Comparison of ENCODE assay signal across 15 cellular contexts in genomic region chr5:54211912-54212311, GRCh38.
A peak's percentile ranks its signal among the peaks of the same experiment; 100 is the strongest.
DNase-seq lines count a peak whose midpoint lies in the region; ATAC-seq, FAIRE-seq and TF ChIP-seq lines count a peak whose summit lies in the region.
"Had no signal": no experiment of that assay in that cellular context is flagged by ENCODE, and none has a peak within 500 bp of the region (broad histone marks: within the 10 kb centered on the region; RNA-seq: fewer than 3 reads in every experiment).

No MANE protein-coding gene starts in this region.

- no peak overlapping the region for H3K27ac ChIP-seq in right lobe of liver
- no peak overlapping the region for H3K27ac ChIP-seq in HepG2 (ENCODE audit: extremely low read length, insufficient read depth, low read length)
- H3K27ac ChIP-seq in endodermal cell (ENCODE audit: low read depth, low read length): no peak overlapping the region
- peak overlapping the region; percentile 4 for H3K27ac ChIP-seq in muscle layer of colon (ENCODE audit: low read depth, low read length)
- H3K27ac ChIP-seq: BLaER1 treated with 17β-estradiol and CSF1 and Interleukin-3, amounts not matched to agents 10 nM and 100 nM had no signal

- peak overlapping the region; percentile 61 for H3K27ac Mint-ChIP-seq in endodermal cell
- H3K27ac Mint-ChIP-seq: B cell; CD8-positive, alpha-beta T cell had no signal

- BruUV-seq in HepG2 (replicated peaks; lab: Mats Ljungman, UMichigan): no TSS peak

- H3K27me3 Mint-ChIP-seq in endodermal cell (ENCODE audit: insufficient read depth): no peaks in the 10 kb centered on the region
- H3K27me3 Mint-ChIP-seq: B cell had no signal

- no peak overlapping the region for H3K9ac ChIP-seq in HepG2 (ENCODE audit: insufficient read depth, low read depth, low read length)
- no peak overlapping the region for H3K9ac ChIP-seq in endodermal cell (ENCODE audit: extremely low read depth, low read length, poor library complexity, severe bottlenecking)
- no peak overlapping the region for H3K9ac ChIP-seq in muscle layer of colon (ENCODE audit: low read length)
- H3K9ac ChIP-seq: BLaER1 treated with 17β-estradiol and CSF1 and Interleukin-3, amounts not matched to agents 10 nM and 100 nM had no signal

- CTCF ChIA-PET in HepG2 (lab: Yijun Ruan, JAX; ENCODE audit: low intra/inter-chr PET ratio, low total read pairs): no interaction called here

- H3K4me3 Mint-ChIP-seq in endodermal cell: no peak overlapping the region
- H3K4me3 Mint-ChIP-seq: B cell; CD8-positive, alpha-beta T cell had no signal

- H3K27me3 ChIP-seq in right lobe of liver: no peaks in the 10 kb centered on the region
- H3K27me3 ChIP-seq in HepG2 (ENCODE audit: control insufficient read depth in 1 of 2, insufficient read depth in 2 of 2, low read length in 2 of 2): no peaks in the 10 kb centered on the region
- H3K27me3 ChIP-seq in endodermal cell (ENCODE audit: control insufficient read depth, insufficient read depth, low read length, poor library complexity, severe bottlenecking): no peaks in the 10 kb centered on the region
- no peaks in the 10 kb centered on the region for H3K27me3 ChIP-seq in muscle layer of colon (ENCODE audit: control insufficient read depth in 1 of 2, insufficient read depth in 2 of 2, low read length in 2 of 2)
- H3K27me3 ChIP-seq: BLaER1 treated with 17β-estradiol and CSF1 and Interleukin-3, amounts not matched to agents 10 nM and 100 nM had no signal

- H4K20me1 ChIP-seq in HepG2 (ENCODE audit: insufficient read depth, low read length): no peaks in the 10 kb centered on the region

- H3K4me1 ChIP-seq in right lobe of liver: no peaks in the 10 kb centered on the region
- H3K4me1 ChIP-seq in HepG2 (ENCODE audit: insufficient read depth, low read length): no peaks in the 10 kb centered on the region
- peaks cover 5% of the 10 kb centered on the region for H3K4me1 ChIP-seq in endodermal cell (ENCODE audit: control insufficient read depth, insufficient read depth, low read length)
- peaks cover 27% of the 10 kb centered on the region for H3K4me1 ChIP-seq in muscle layer of colon (ENCODE audit: insufficient read depth, low read length)

- POLR2A ChIA-PET in HepG2 (lab: Yijun Ruan, JAX): no interaction called here

- H3K36me3 Mint-ChIP-seq in endodermal cell (ENCODE audit: low read depth): no peaks in the 10 kb centered on the region

- no peak for TF ChIP-seq CTCF in right lobe of liver (IDR thresholded peaks at IDR 0.05)
- TF ChIP-seq CTCF in HepG2 (CRISPR knock-in tag; IDR thresholded peaks at IDR 0.05): no peak
- no peak for TF ChIP-seq CTCF in endodermal cell (conservative IDR thresholded peaks at IDR 0.05)

- FAIRE-seq in HepG2 (lab: Jason Lieb, UNC): no peak
- FAIRE-seq: GM12878 had no signal

- H3K9me3 ChIP-seq in right lobe of liver (no peaks in the 10 kb centered on the region), HepG2 (ENCODE audit: low read length) (no peaks in the 10 kb centered on the region), endodermal cell (ENCODE audit: control insufficient read depth, low read length) (no peaks in the 10 kb centered on the region), muscle layer of colon (ENCODE audit: low read length) (no peaks in the 10 kb centered on the region)
- H3K9me3 ChIP-seq: BLaER1 treated with 17β-estradiol and CSF1 and Interleukin-3, amounts not matched to agents 10 nM and 100 nM had no signal

- no peaks in the 10 kb centered on the region for H3K79me2 ChIP-seq in HepG2 (ENCODE audit: insufficient read depth, low read length)

- no peak overlapping the region for H2AFZ ChIP-seq in HepG2 (ENCODE audit: low read length)

- TF ChIP-seq POLR2A in right lobe of liver (IDR thresholded peaks at IDR 0.05) (no peak), HepG2 (IDR thresholded peaks at IDR 0.05; ENCODE audit: insufficient read depth in 1 of 2, low read depth in 2 of 2, low read length in 2 of 2) (no peak), erythroblast (IDR thresholded peaks at IDR 0.05; ENCODE audit: low read length) (no peak)

- no peaks in the 10 kb centered on the region for H3K9me3 Mint-ChIP-seq in endodermal cell
- H3K9me3 Mint-ChIP-seq: CD8-positive, alpha-beta T cell had no signal

- intact Hi-C loops in right lobe of liver (cut with DNase I): no loop called here
- intact Hi-C loops in HepG2 (cut with micrococcal nuclease; ENCODE audit: unreplicated experiment): loop anchor here (10.0 kb wide), 1 partner anchor 147 kb away; no protein-coding TSS in a partner anchor

- no peak overlapping the region for H3K4me2 ChIP-seq in HepG2 (ENCODE audit: low read depth, low read length)

- TF ChIP-seq EP300 in HepG2 (IDR thresholded peaks at IDR 0.05; ENCODE audit: low read depth in 2 of 2, low read length in 2 of 2) (no peak), HepG2 (CRISPR knock-in tag; IDR thresholded peaks at IDR 0.05; ENCODE audit: borderline replicate concordance) (no peak)

- ATAC-seq in right lobe of liver (peak; percentile 40 to 67 (median 53)), HepG2 (no peak)
- ATAC-seq: CD8-positive, alpha-beta T cell; GM12878 had no signal

- DNase-seq in right lobe of liver (no peak), HepG2 (ENCODE audit: low spot score) (no peak), endodermal cell (no peak), erythroblast (lab: John Stamatoyannopoulos, UW) (no peak), NCI-H82 (lab: John Stamatoyannopoulos, UW) (no peak), NCI-H187 treated with DMSO at 0.1 percent for 48 hours (lab: John Stamatoyannopoulos, UW) (no peak)
- DNase-seq: Calu3; CD8-positive, alpha-beta T cell; DMS79 treated with DMSO at 0.1 percent for 48 hours; GF-D8; HCEC 1CT had no signal

- H3K4me1 Mint-ChIP-seq in endodermal cell: peaks cover 55% of the 10 kb centered on the region

- H3K36me3 ChIP-seq in right lobe of liver (no peaks in the 10 kb centered on the region), HepG2 (replicated peaks in 1 of 2; ENCODE audit: control insufficient read depth in 1 of 2, insufficient read depth in 2 of 2, low read length in 2 of 2) (no peaks in the 10 kb centered on the region), endodermal cell (ENCODE audit: control insufficient read depth, insufficient read depth, low read length) (no peaks in the 10 kb centered on the region), muscle layer of colon (ENCODE audit: insufficient read depth, low read length) (no peaks in the 10 kb centered on the region)
- H3K36me3 ChIP-seq: BLaER1 treated with 17β-estradiol and CSF1 and Interleukin-3, amounts not matched to agents 10 nM and 100 nM had no signal

- in situ Hi-C loops in HepG2 (cut with HindIII; ENCODE audit: extremely low pct_ligation_motif_present, low pct_unique_long_range_greater_than_20kb): loop anchor here (10.0 kb wide), 1 partner anchor 947 kb away; no protein-coding TSS in a partner anchor

- 36% methylated on average over 3 of the region's 3 CpGs for whole genome bisulfite sequencing in right lobe of liver (ENCODE audit: insufficient coverage, low coverage, low lambda C conversion rate, missing lambda C conversion rate)
- 69% methylated on average over 3 of the region's 3 CpGs for WGBS in HepG2 (ENCODE audit: low lambda C conversion rate)
- WGBS in endodermal cell (ENCODE audit: insufficient coverage in 1 of 2, insufficient read length in 1 of 2), 2 experiments: 77% methylated on average over 2 to 3 of the region's 3 CpGs

- no peak for TF ChIP-seq RAD21 in HepG2 (CRISPR knock-in tag; IDR thresholded peaks at IDR 0.05)

- H3K4me3 ChIP-seq in right lobe of liver (no peak overlapping the region), HepG2 (replicated peaks in 1 of 3; ENCODE audit: insufficient read depth in 1 of 3, low read depth in 2 of 3, low read length in 3 of 3) (no peak overlapping the region), endodermal cell (ENCODE audit: low read length) (no peak overlapping the region), muscle layer of colon (ENCODE audit: low read depth in 1 of 2, low read length in 2 of 2) (no peak overlapping the region)
- H3K4me3 ChIP-seq: BLaER1 treated with 17β-estradiol and CSF1 and Interleukin-3, amounts not matched to agents 10 nM and 100 nM; GM12878 had no signal

TF ChIP-seq in HepG2, 621 proteins besides CTCF, POLR2A, EP300 and RAD21 (continues in another document):
- TF ChIP-seq ZZZ3 (CRISPR knock-in tag; IDR thresholded peaks at IDR 0.05; ENCODE audit: borderline replicate concordance) (no peak), ZNF644 (CRISPR knock-in tag; IDR thresholded peaks at IDR 0.05; ENCODE audit: low read depth) (no peak), ZKSCAN5 (CRISPR knock-in tag; IDR thresholded peaks at IDR 0.05) (no peak), ZNF513 (CRISPR knock-in tag; conservative IDR thresholded peaks at IDR 0.05) (no peak), ZHX1 (CRISPR knock-in tag; IDR thresholded peaks at IDR 0.05; ENCODE audit: low read depth) (no peak), ZNF616 (CRISPR knock-in tag; IDR thresholded peaks at IDR 0.05; ENCODE audit: low read depth) (no peak)
